ENCODE assay signal across 19 cellular contexts in genomic region chr7:30935569-30935877, GRCh38. TPM values are rescaled to one million over a fixed set of nuclear protein-coding genes. Genes with fewer than 3 reads are reported as not detected.
"Had no signal": no experiment of that assay in that cellular context is flagged by ENCODE, and none has a peak within 500 bp of the region (broad histone marks: within the 10 kb centered on the region; RNA-seq: fewer than 3 reads in every experiment).

No MANE protein-coding gene starts in this region.

- H3K27ac Mint-ChIP-seq: activated CD8-positive, alpha-beta memory T cell treated with anti-CD3 and anti-CD28 coated beads, Interleukin-2, amount 10 ng/mL, durations not matched to agents 7 days and 5 days; activated naive CD4-positive, alpha-beta T cell treated with anti-CD3 and anti-CD28 coated beads, Interleukin-2, amount 10 ng/mL, durations not matched to agents 7 days and 5 days; activated naive CD8-positive, alpha-beta T cell treated with anti-CD3 and anti-CD28 coated beads for 36 hours had no signal

- H3K9me3 Mint-ChIP-seq: activated naive CD4-positive, alpha-beta T cell treated with anti-CD3 and anti-CD28 coated beads, Interleukin-2, amount 10 ng/mL, durations not matched to agents 7 days and 5 days; activated T-cell treated with anti-CD3 and anti-CD28 coated beads, Interleukin-2, amount 50 U/mL, for 4 hours had no signal

- H3K27ac ChIP-seq: VCaP had no signal

- H3K4me3 Mint-ChIP-seq: activated CD8-positive, alpha-beta memory T cell treated with anti-CD3 and anti-CD28 coated beads, Interleukin-2, amount 10 ng/mL, durations not matched to agents 7 days and 5 days; activated naive CD4-positive, alpha-beta T cell treated with anti-CD3 and anti-CD28 coated beads, Interleukin-2, amount 10 ng/mL, durations not matched to agents 7 days and 5 days; activated naive CD8-positive, alpha-beta T cell treated with anti-CD3 and anti-CD28 coated beads for 36 hours; activated T-cell treated with anti-CD3 and anti-CD28 coated beads, Interleukin-2, amount 50 U/mL, for 4 hours; T-helper 17 cell had no signal

- ATAC-seq: activated CD8-positive, alpha-beta memory T cell treated with anti-CD3 and anti-CD28 coated beads, Interleukin-2, amount 10 ng/mL, durations not matched to agents 7 days and 5 days; activated T-cell treated with anti-CD3 and anti-CD28 coated beads, Interleukin-2, amount 50 U/mL, for 4 hours; T-helper 17 cell had no signal

- H3K4me1 Mint-ChIP-seq: activated CD8-positive, alpha-beta memory T cell treated with anti-CD3 and anti-CD28 coated beads, Interleukin-2, amount 10 ng/mL, durations not matched to agents 7 days and 5 days; activated naive CD4-positive, alpha-beta T cell treated with anti-CD3 and anti-CD28 coated beads, Interleukin-2, amount 10 ng/mL, durations not matched to agents 7 days and 5 days; activated naive CD8-positive, alpha-beta T cell treated with anti-CD3 and anti-CD28 coated beads for 36 hours; T-helper 17 cell had no signal

- DNase-seq: activated CD4-positive, alpha-beta T cell treated with anti-CD3 and anti-CD28 coated beads for 4 hours; activated CD4-positive, alpha-beta T cell treated with anti-CD3 and anti-CD28 coated beads, Interleukin-2, amount 50 U/mL, for 48 hours; activated CD8-positive, alpha-beta memory T cell treated with anti-CD3 and anti-CD28 coated beads, Interleukin-2, amount 10 ng/mL, durations not matched to agents 7 days and 5 days; activated gamma-delta T cell treated with Interleukin-2 at 50 U/mL for 16 hours; activated naive CD4-positive, alpha-beta T cell treated with anti-CD3 and anti-CD28 coated beads, Interleukin-2, amount 10 ng/mL, durations not matched to agents 7 days and 5 days; activated naive CD8-positive, alpha-beta T cell treated with anti-CD3 and anti-CD28 coated beads for 36 hours; activated T-cell treated with anti-CD3 and anti-CD28 coated beads, Interleukin-2, amount 50 U/mL, for 4 hours; caudate nucleus; Karpas-422; MM.1S; NCI-H1105 treated with DMSO at 0.1 percent for 48 hours; NCI-H1436 treated with DMSO at 0.1 percent for 48 hours; NCI-H187; NCI-H2081; NCI-H510A treated with DMSO at 0.1 percent for 48 hours; NCI-H69; SIG-M5; T-helper 17 cell had no signal

- H3K36me3 Mint-ChIP-seq: activated CD8-positive, alpha-beta memory T cell treated with anti-CD3 and anti-CD28 coated beads, Interleukin-2, amount 10 ng/mL, durations not matched to agents 7 days and 5 days; activated naive CD4-positive, alpha-beta T cell treated with anti-CD3 and anti-CD28 coated beads, Interleukin-2, amount 10 ng/mL, durations not matched to agents 7 days and 5 days; activated naive CD8-positive, alpha-beta T cell treated with anti-CD3 and anti-CD28 coated beads for 36 hours had no signal

RNA-seq across cellular contexts. Expression of gene GHRHR, which starts 28.2 kb away (rescaled TPM):
- total RNA-seq: activated CD8-positive, alpha-beta memory T cell treated with anti-CD3 and anti-CD28 coated beads, Interleukin-2, amount 10 ng/mL, durations not matched to agents 7 days and 5 days; activated naive CD8-positive, alpha-beta T cell treated with anti-CD3 and anti-CD28 coated beads for 36 hours; activated T-cell treated with anti-CD3 and anti-CD28 coated beads, Interleukin-2, amount 50 U/mL, for 4 hours; T-helper 17 cell had no signal
